In genomic region chr19:40281381-40282208, GRCh38 we compare ENCODE assay signal across 12 cellular contexts. TPM values are rescaled to one million over a fixed set of nuclear protein-coding genes. Genes with fewer than 3 reads are reported as not detected.
DNase-seq lines count a peak whose midpoint lies in the region; ATAC-seq and TF ChIP-seq lines count a peak whose summit lies in the region.
"Had no signal": no experiment of that assay in that cellular context is flagged by ENCODE, and none has a peak within 500 bp of the region (broad histone marks: within the 10 kb centered on the region; RNA-seq: fewer than 3 reads in every experiment).

No MANE protein-coding gene starts in this region.

- no peak for DNase-seq in right atrium auricular region (ENCODE audit: low spot score)
- no peak for DNase-seq in left cardiac atrium
- DNase-seq in amniotic epithelial cell (ENCODE audit: low read depth), result peak; percentile 61
- DNase-seq in mesendoderm, result no peak
- no peak for DNase-seq in transverse colon
- DNase-seq in DMS 273 (lab: John Stamatoyannopoulos, UW; ENCODE audit: unreplicated experiment), result no peak
- DNase-seq in AML-193 (lab: John Stamatoyannopoulos, UW), result no peak
- DNase-seq: activated CD4-positive, alpha-beta T cell treated with anti-CD3 and anti-CD28 coated beads for 48 hours; activated effector memory CD4-positive, alpha-beta T cell treated with Interleukin-2 at 50 U/mL for 16 hours; T-helper 1 cell had no signal

- H3K4me1 ChIP-seq in right atrium auricular region (peaks cover 0 to 82% of the 10 kb centered on the region in 2 donors), mesendoderm (ENCODE audit: control insufficient read depth, low read depth, low read length) (peaks cover 8% of the 10 kb centered on the region), transverse colon (peaks cover 37 to 70% (median 56%) of the 10 kb centered on the region in 4 donors)

- H3K9me3 ChIP-seq in right atrium auricular region, result no peaks in the 10 kb centered on the region
- H3K9me3 ChIP-seq in transverse colon, result no peaks in the 10 kb centered on the region
- H3K9me3 ChIP-seq: esophagus muscularis mucosa had no signal

- ATAC-seq in left cardiac atrium, result no peak
- no peak for ATAC-seq in GM18861 (IDR thresholded peaks at IDR 0.05; ENCODE audit: unreplicated experiment)

- H2BK120ac ChIP-seq in mesendoderm (ENCODE audit: low read depth, low read length), result no peak overlapping the region

- intact Hi-C loops in left cardiac atrium (cut with DNase I), result loop anchor here in 1 of 2 donors (10.0 kb wide), 1 partner anchor 163 kb away; the partner anchor contains the start of gene SERTAD3
- intact Hi-C loops in transverse colon (cut with DNase I; ENCODE audit: low total_unique reads), result no loop called here

- H3K27me3 ChIP-seq in right atrium auricular region (no peaks in the 10 kb centered on the region), mesendoderm (ENCODE audit: insufficient read depth, low read length, poor library complexity) (no peaks in the 10 kb centered on the region), transverse colon (no peaks in the 10 kb centered on the region)
- H3K27me3 ChIP-seq: esophagus muscularis mucosa had no signal

- peaks cover 40% of the 10 kb centered on the region for H3K79me1 ChIP-seq in mesendoderm (ENCODE audit: low read length)

- no peak for TF ChIP-seq EP300 in transverse colon (IDR thresholded peaks at IDR 0.05; ENCODE audit: low read depth)

- H3K18ac ChIP-seq in mesendoderm (ENCODE audit: low read length), result no peak overlapping the region

- H3K36me3 ChIP-seq in right atrium auricular region (no peaks in the 10 kb centered on the region), mesendoderm (ENCODE audit: control insufficient read depth, insufficient read depth, low read length) (peaks cover 2% of the 10 kb centered on the region), transverse colon (no peaks in the 10 kb centered on the region)
- H3K36me3 ChIP-seq: esophagus muscularis mucosa had no signal

- no peak overlapping the region for H3K4me3 ChIP-seq in right atrium auricular region
- H3K4me3 ChIP-seq in mesendoderm (ENCODE audit: low read length), result no peak overlapping the region
- no peak overlapping the region for H3K4me3 ChIP-seq in transverse colon
- H3K4me3 ChIP-seq: esophagus muscularis mucosa had no signal

- H4K5ac ChIP-seq in mesendoderm (ENCODE audit: low read length), result no peak overlapping the region

- H2BK5ac ChIP-seq in mesendoderm (ENCODE audit: low read length), result no peak overlapping the region

- no peak overlapping the region for H4K8ac ChIP-seq in mesendoderm (ENCODE audit: low read depth, low read length)

- no CpG with 5 or more reads among the region's 14 CpGs for WGBS in mesendoderm (ENCODE audit: extremely low coverage, insufficient coverage, low lambda C conversion rate)
- WGBS in transverse colon (ENCODE audit: low coverage in 1 of 2), 2 donors, result 50 to 74% methylated on average over 2 to 14 of the region's 14 CpGs

- H3K23ac ChIP-seq in mesendoderm (ENCODE audit: low read length), result no peak overlapping the region

- H3K79me2 ChIP-seq in mesendoderm (ENCODE audit: control insufficient read depth, insufficient read depth, low read length), result peaks cover 72% of the 10 kb centered on the region

- no peak overlapping the region for H3K4ac ChIP-seq in mesendoderm (ENCODE audit: low read depth, low read length)

- H3K56ac ChIP-seq in mesendoderm (ENCODE audit: low read length), result peak overlapping the region; percentile 32

- in situ Hi-C loops in transverse colon (cut with MboI; ENCODE audit: low pct_ligation_motif_present in 1 of 4, low pct_unique_long_range_greater_than_20kb in 1 of 4, low sequenced_read_pairs in 3 of 4), result loop anchor here in 2 of 4 donors (10.0 to 25.0 kb wide), 2 partner anchors 131 to 143 kb away; partner anchors contain the start of genes PRX (in 1 of the 2) and SERTAD1 (in 1 of the 2)

- no peak for TF ChIP-seq POLR2A in transverse colon (IDR thresholded peaks at IDR 0.05)

- no peak overlapping the region for H2BK15ac ChIP-seq in mesendoderm (replicated peaks; ENCODE audit: low read depth)

- H3K9ac ChIP-seq in mesendoderm (ENCODE audit: low read length), result no peak overlapping the region

- H3K4me2 ChIP-seq in mesendoderm (ENCODE audit: low read length), result no peak overlapping the region

- TF ChIP-seq CTCF in right atrium auricular region (IDR thresholded peaks at IDR 0.05) (no peak), transverse colon (IDR thresholded peaks at IDR 0.05) (no peak)

- no peak overlapping the region for H2AK5ac ChIP-seq in mesendoderm (ENCODE audit: low read length)

- peak overlapping the region; percentile 97 to 99 for H3K27ac ChIP-seq in right atrium auricular region
- H3K27ac ChIP-seq in mesendoderm (ENCODE audit: low read depth, low read length), result no peak overlapping the region
- peak overlapping the region; percentile 63 to 83 (median 82) for H3K27ac ChIP-seq in transverse colon

RNA-seq across cellular contexts. Expression of gene AKT2, which starts 3.5 kb away (rescaled TPM):
- total RNA-seq in right atrium auricular region (10 to 100 TPM; 63.3 to 76.7 TPM), left cardiac atrium (100 to 1,000 TPM; 110 to 119 TPM), transverse colon (100 to 1,000 TPM in 2 of 4 donors, 10 to 100 TPM in 2; 63.2 to 266 (median 138) TPM)
- polyA plus RNA-seq in mesendoderm (2013, experiment 1 of 2), result 97.3 TPM
- 103 TPM for polyA plus RNA-seq in mesendoderm (2013, experiment 2 of 2)

RNA-seq across cellular contexts. Expression of gene CCNP, which starts 55.1 kb away (rescaled TPM):
- total RNA-seq in right atrium auricular region, result not detected
- under 1 TPM; 0.15 to 0.31 TPM for total RNA-seq in left cardiac atrium
- 0.28 TPM for polyA plus RNA-seq in mesendoderm (2013, experiment 1 of 2)
- polyA plus RNA-seq in mesendoderm (2013, experiment 2 of 2), result 0.15 TPM
- total RNA-seq in transverse colon, result under 1 TPM in 1 of 4 donors, not detected in 3; 1.00 TPM
